In genomic region chr7:28191751-28192150, GRCh38 we compare ENCODE assay signal across 23 cellular contexts.
"Had no signal": no experiment of that assay in that cellular context is flagged by ENCODE, and none has a peak within 500 bp of the region (broad histone marks: within the 10 kb centered on the region; RNA-seq: fewer than 3 reads in every experiment).

No MANE protein-coding gene starts in this region.

- H3K4me3 Mint-ChIP-seq: activated CD4-positive, alpha-beta T cell treated with anti-CD3 and anti-CD28 coated beads, Interleukin-2, amount 10 ng/mL, durations not matched to agents 7 days and 5 days; dendritic cell treated with granulocyte-macrophage colony-stimulating factor and Interleukin-4, amounts not matched to agents 40 ng/mL and 50 ng/mL, for 4 days; nephron progenitor cell; T-helper 1 cell treated with Interleukin-12 subunit alpha and Interleukin-12 subunit beta and Interleukin-4 antibody, amounts not matched to agents 30 μg/mL and 1 μg/mL, for 36 hours; type B pancreatic cell had no signal

- H3K9me3 Mint-ChIP-seq: activated CD4-positive, alpha-beta T cell treated with anti-CD3 and anti-CD28 coated beads, Interleukin-2, amount 10 ng/mL, durations not matched to agents 7 days and 5 days; activated naive CD4-positive, alpha-beta T cell treated with anti-CD3 and anti-CD28 coated beads, Interleukin-2, amount 50 U/mL, for 72 hours; dendritic cell treated with granulocyte-macrophage colony-stimulating factor and Interleukin-4, amounts not matched to agents 40 ng/mL and 50 ng/mL, for 4 days; nephron progenitor cell; T-helper 1 cell treated with Interleukin-12 subunit alpha and Interleukin-12 subunit beta and Interleukin-4 antibody, amounts not matched to agents 30 μg/mL and 1 μg/mL, for 36 hours; type B pancreatic cell had no signal

- H3K36me3 Mint-ChIP-seq: activated naive CD4-positive, alpha-beta T cell treated with anti-CD3 and anti-CD28 coated beads, Interleukin-2, amount 50 U/mL, for 72 hours; type B pancreatic cell had no signal

- ATAC-seq: activated CD4-positive, CD25-positive, alpha-beta regulatory T cell treated with anti-CD3 and anti-CD28 coated beads, Interleukin-2, amount 50 U/mL, for 24 hours; activated naive CD4-positive, alpha-beta T cell treated with anti-CD3 and anti-CD28 coated beads, Interleukin-2, amount 50 U/mL, for 72 hours; pancreas; psoas muscle had no signal

- H3K27me3 ChIP-seq: adrenal gland, ascending aorta, brain microvascular endothelial cell, pancreas, right atrium auricular region had no signal

- FAIRE-seq: endometrium, kidney, pancreas had no signal

- H3K27ac Mint-ChIP-seq: activated CD4-positive, alpha-beta T cell treated with anti-CD3 and anti-CD28 coated beads, Interleukin-2, amount 10 ng/mL, durations not matched to agents 7 days and 5 days; activated naive CD4-positive, alpha-beta T cell treated with anti-CD3 and anti-CD28 coated beads, Interleukin-2, amount 50 U/mL, for 72 hours; dendritic cell treated with granulocyte-macrophage colony-stimulating factor and Interleukin-4, amounts not matched to agents 40 ng/mL and 50 ng/mL, for 4 days; nephron progenitor cell; T-helper 1 cell treated with Interleukin-12 subunit alpha and Interleukin-12 subunit beta and Interleukin-4 antibody, amounts not matched to agents 30 μg/mL and 1 μg/mL, for 36 hours; type B pancreatic cell had no signal

- H3K27me3 Mint-ChIP-seq: dendritic cell treated with granulocyte-macrophage colony-stimulating factor and Interleukin-4, amounts not matched to agents 40 ng/mL and 50 ng/mL, for 4 days had no signal

- H3K9me3 ChIP-seq: adrenal gland, ascending aorta, pancreas, psoas muscle, right atrium auricular region, thoracic aorta had no signal

- H3K36me3 ChIP-seq: adrenal gland, ascending aorta, brain microvascular endothelial cell, pancreas, right atrium auricular region, thoracic aorta had no signal

- DNase-seq: activated CD4-positive, alpha-beta T cell treated with anti-CD3 and anti-CD28 coated beads, Interleukin-2, amount 10 ng/mL, durations not matched to agents 7 days and 5 days; activated gamma-delta T cell treated with Interleukin-2 at 50 U/mL for 16 hours; activated T-cell treated with anti-CD3 and anti-CD28 coated beads, Interleukin-2, amount 50 U/mL, for 1 hour; adrenal gland; brain microvascular endothelial cell; caudate nucleus; effector CD4-positive, alpha-beta T cell; kidney; nephron progenitor cell; pancreas; psoas muscle; stimulated activated CD4-positive, alpha-beta T cell treated with anti-CD3 and anti-CD28 coated beads, Interleukin-4, amount 100 ng/mL, for 24 hours; stimulated activated naive CD4-positive, alpha-beta T cell treated with Interleukin-2 at 50 U/mL for 16 hours; T1000 had no signal

- H3K4me3 ChIP-seq: adrenal gland, ascending aorta, pancreas, psoas muscle, right atrium auricular region, thoracic aorta had no signal

- H3K4me1 ChIP-seq: ascending aorta, pancreas, psoas muscle, right atrium auricular region had no signal
